Comparison of ENCODE assay signal across 1 cellular context in the genomic region with DNA sequence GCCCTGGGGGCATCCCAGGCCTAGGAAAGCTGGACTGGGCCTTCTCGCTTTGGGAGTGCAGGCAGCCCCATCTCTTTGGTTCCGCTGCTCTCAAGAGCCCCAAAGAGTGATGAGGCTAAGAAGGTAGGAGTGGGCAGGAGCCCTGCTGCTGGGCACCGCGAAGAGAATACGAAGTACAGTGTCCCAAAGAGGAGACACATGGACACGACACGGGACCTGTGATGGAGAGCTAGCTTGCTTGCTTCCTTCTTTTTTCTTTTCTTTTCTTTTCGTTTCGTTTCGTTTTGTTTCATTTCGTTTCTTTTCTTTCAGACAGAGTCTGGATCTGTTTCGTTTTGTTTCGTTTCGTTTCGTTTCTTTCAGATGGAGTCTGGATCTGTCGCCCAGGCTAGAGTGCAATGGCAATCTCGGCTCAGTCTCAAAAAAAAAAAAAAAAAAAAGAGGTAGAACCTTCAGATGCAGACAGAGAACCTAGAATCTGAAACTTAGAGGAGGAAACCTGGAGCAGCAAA.
TF ChIP-seq lines count a peak whose summit lies in the region.

No MANE protein-coding gene starts in this region.

TF ChIP-seq in HepG2, 621 proteins besides CTCF, POLR2A, EP300 and RAD21:
- TF ChIP-seq, protein P1, sequence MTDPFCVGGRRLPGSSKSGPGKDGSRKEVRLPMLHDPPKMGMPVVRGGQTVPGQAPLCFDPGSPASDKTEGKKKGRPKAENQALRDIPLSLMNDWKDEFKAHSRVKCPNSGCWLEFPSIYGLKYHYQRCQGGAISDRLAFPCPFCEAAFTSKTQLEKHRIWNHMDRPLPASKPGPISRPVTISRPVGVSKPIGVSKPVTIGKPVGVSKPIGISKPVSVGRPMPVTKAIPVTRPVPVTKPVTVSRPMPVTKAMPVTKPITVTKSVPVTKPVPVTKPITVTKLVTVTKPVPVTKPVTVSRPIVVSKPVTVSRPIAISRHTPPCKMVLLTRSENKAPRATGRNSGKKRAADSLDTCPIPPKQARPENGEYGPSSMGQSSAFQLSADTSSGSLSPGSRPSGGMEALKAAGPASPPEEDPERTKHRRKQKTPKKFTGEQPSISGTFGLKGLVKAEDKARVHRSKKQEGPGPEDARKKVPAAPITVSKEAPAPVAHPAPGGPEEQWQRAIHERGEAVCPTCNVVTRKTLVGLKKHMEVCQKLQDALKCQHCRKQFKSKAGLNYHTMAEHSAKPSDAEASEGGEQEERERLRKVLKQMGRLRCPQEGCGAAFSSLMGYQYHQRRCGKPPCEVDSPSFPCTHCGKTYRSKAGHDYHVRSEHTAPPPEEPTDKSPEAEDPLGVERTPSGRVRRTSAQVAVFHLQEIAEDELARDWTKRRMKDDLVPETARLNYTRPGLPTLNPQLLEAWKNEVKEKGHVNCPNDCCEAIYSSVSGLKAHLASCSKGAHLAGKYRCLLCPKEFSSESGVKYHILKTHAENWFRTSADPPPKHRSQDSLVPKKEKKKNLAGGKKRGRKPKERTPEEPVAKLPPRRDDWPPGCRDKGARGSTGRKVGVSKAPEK (CRISPR knock-in tag; IDR thresholded peaks at IDR 0.05; ENCODE audit: borderline replicate concordance): peak; percentile 92; the same call in 1 of the 2 replicates
- no peak for TF ChIP-seq HOXA3 (CRISPR knock-in tag; IDR thresholded peaks at IDR 0.05)
